Comparison of ENCODE assay signal across 10 cellular contexts in genomic region chr10:92742331-92743228, GRCh38. TPM values are rescaled to one million over a fixed set of nuclear protein-coding genes. Genes with fewer than 3 reads are reported as not detected.
DNase-seq lines count a peak whose midpoint lies in the region; ATAC-seq and TF ChIP-seq lines count a peak whose summit lies in the region.
"Had no signal": no experiment of that assay in that cellular context is flagged by ENCODE, and none has a peak within 500 bp of the region (broad histone marks: within the 10 kb centered on the region; RNA-seq: fewer than 3 reads in every experiment).

No MANE protein-coding gene starts in this region.

- TF ChIP-seq CTCF in CD14-positive monocyte (IDR thresholded peaks at IDR 0.05) (no peak), nephron progenitor cell (IDR thresholded peaks at IDR 0.05) (no peak)

- intact Hi-C loops in CD14-positive monocyte (cut with micrococcal nuclease): loop anchor here in 1 of 2 donors (2.0 to 5.0 kb wide), 2 partner anchors 14 to 35 kb away; no protein-coding TSS in a partner anchor
- intact Hi-C loops in posterior vena cava (cut with DNase I): no loop called here

- H3K9me3 Mint-ChIP-seq in CD14-positive monocyte: peaks cover 0 to 7% (median 2%) of the 10 kb centered on the region in 7 donors
- H3K9me3 Mint-ChIP-seq in nephron progenitor cell: no peaks in the 10 kb centered on the region

- H3K36me3 Mint-ChIP-seq in CD14-positive monocyte (peaks cover 6 to 8% of the 10 kb centered on the region in 2 donors), nephron progenitor cell (ENCODE audit: low read depth) (no peaks in the 10 kb centered on the region)

- H3K4me3 Mint-ChIP-seq in CD14-positive monocyte (peak overlapping the region; percentile 21 to 62), nephron progenitor cell (no peak overlapping the region)

- ATAC-seq in GM19452 (IDR thresholded peaks at IDR 0.05; ENCODE audit: unreplicated experiment): peak; percentile 98
- ATAC-seq in HG03095 (IDR thresholded peaks at IDR 0.05; ENCODE audit: unreplicated experiment): peak; percentile 96
- ATAC-seq: body of pancreas had no signal

- H3K27ac Mint-ChIP-seq in CD14-positive monocyte: peak overlapping the region; percentile 80 to 91 (median 86)
- no peak overlapping the region for H3K27ac Mint-ChIP-seq in nephron progenitor cell

- H3K4me1 Mint-ChIP-seq in CD14-positive monocyte (peaks cover 49% of the 10 kb centered on the region), nephron progenitor cell (no peaks in the 10 kb centered on the region)

- peak; percentile 67 for DNase-seq in CD14-positive monocyte (ENCODE audit: low spot score)
- peak; percentile 87 for DNase-seq in SIG-M5 treated with dmso at 0.1 percent for 504 hours (lab: John Stamatoyannopoulos, UW; ENCODE audit: unreplicated experiment)
- DNase-seq in effector CD8-positive, alpha-beta T cell (lab: John Stamatoyannopoulos, UW): no peak
- no peak for DNase-seq in posterior vena cava (ENCODE audit: low spot score)
- DNase-seq in nephron progenitor cell: no peak
- DNase-seq in cerebellar nuclear complex (lab: John Stamatoyannopoulos, UW): no peak
- DNase-seq: upper lobe of left lung had no signal

- H3K27me3 Mint-ChIP-seq in CD14-positive monocyte (ENCODE audit: low read depth in 3 of 3): peaks cover 0 to 2% (median 0%) of the 10 kb centered on the region in 3 donors
- H3K27me3 Mint-ChIP-seq in nephron progenitor cell (ENCODE audit: low read depth, poor library complexity): peaks cover 24% of the 10 kb centered on the region

RNA-seq across cellular contexts. Expression of gene HHEX, which starts 52.8 kb away (rescaled TPM):
- 10 to 100 TPM; 33.6 to 54.6 TPM for polyA plus RNA-seq in CD14-positive monocyte
- 10 to 100 TPM in 1 of 2 donors, 1 to 10 TPM in 1; 9.9 to 11.3 TPM for total RNA-seq in posterior vena cava

Comparison
In these comparisons a context has a peak if more than half of its experiments do, and no peak if none do; other contexts are left out.
1. DNase-seq: peak in CD14-positive monocyte (single experiment) and SIG-M5 treated with dmso at 0.1 percent for 504 hours (single experiment); none in effector CD8-positive, alpha-beta T cell (single experiment), posterior vena cava (single experiment), nephron progenitor cell (single experiment) and cerebellar nuclear complex (0 of 2).